Comparison of ENCODE assay signal across 1 cellular context in genomic region chr1:16528338-16528737, GRCh38. TPM values are rescaled to one million over a fixed set of nuclear protein-coding genes. Genes with fewer than 3 reads are reported as not detected.
"Had no signal": no experiment of that assay in that cellular context is flagged by ENCODE, and none has a peak within 500 bp of the region (broad histone marks: within the 10 kb centered on the region; RNA-seq: fewer than 3 reads in every experiment).

No MANE protein-coding gene starts in this region.

RNA-seq across cellular contexts. Expression of gene RNU1-1, which starts 14.3 kb away (rescaled TPM):
- polyA plus RNA-seq: SK-N-SH had no signal
